In genomic region chr3:50163572-50163971, GRCh38 we compare ENCODE assay signal across 14 cellular contexts. TPM values are rescaled to one million over a fixed set of nuclear protein-coding genes. Genes with fewer than 3 reads are reported as not detected.
DNase-seq lines count a peak whose midpoint lies in the region; ATAC-seq, FAIRE-seq and TF ChIP-seq lines count a peak whose summit lies in the region.
"Had no signal": no experiment of that assay in that cellular context is flagged by ENCODE, and none has a peak within 500 bp of the region (broad histone marks: within the 10 kb centered on the region; RNA-seq: fewer than 3 reads in every experiment).

No MANE protein-coding gene starts in this region.

- no peaks in the 10 kb centered on the region for H3K9me2 ChIP-seq in PC-3 (replicated peaks; ENCODE audit: low read length)

- no TSS peak for BruUV-seq in PC-3 (replicated peaks; lab: Mats Ljungman, UMichigan)

- H3K27ac Mint-ChIP-seq in endodermal cell, result peak overlapping the region; percentile 35
- H3K27ac Mint-ChIP-seq in nephron, result peak overlapping the region; percentile 94 to 97 (median 95)
- H3K27ac Mint-ChIP-seq: activated CD4-positive, alpha-beta memory T cell treated with anti-CD3 and anti-CD28 coated beads, Interleukin-2, amount 10 ng/mL, durations not matched to agents 7 days and 5 days; activated T-helper 2 cell treated with anti-CD3 and anti-CD28 coated beads, Interferon-gamma antibody, Interleukin-2, Interleukin-4, amounts not matched to agents 10 μg/mL and 5 μg/mL and 100 μg/mL, durations not matched to agents 14 hours and 24 hours and 36 hours; effector memory CD8-positive, alpha-beta T cell; T-helper 2 cell treated with Interferon-gamma antibody and Interleukin-4, amounts not matched to agents 5 μg/mL and 100 μg/mL, for 36 hours had no signal

- H3K9me3 Mint-ChIP-seq in endodermal cell (no peaks in the 10 kb centered on the region), nephron (no peaks in the 10 kb centered on the region)
- H3K9me3 Mint-ChIP-seq: activated CD4-positive, alpha-beta memory T cell treated with anti-CD3 and anti-CD28 coated beads, Interleukin-2, amount 10 ng/mL, durations not matched to agents 7 days and 5 days; activated T-helper 2 cell treated with anti-CD3 and anti-CD28 coated beads, Interferon-gamma antibody, Interleukin-2, Interleukin-4, amounts not matched to agents 10 μg/mL and 5 μg/mL and 100 μg/mL, durations not matched to agents 14 hours and 24 hours and 36 hours; effector memory CD8-positive, alpha-beta T cell; T-helper 2 cell treated with Interferon-gamma antibody and Interleukin-4, amounts not matched to agents 5 μg/mL and 100 μg/mL, for 36 hours had no signal

- no peaks in the 10 kb centered on the region for H3K9me3 ChIP-seq in PC-3 (ENCODE audit: low read length)
- no peaks in the 10 kb centered on the region for H3K9me3 ChIP-seq in endodermal cell (ENCODE audit: control insufficient read depth, low read length)
- H3K9me3 ChIP-seq in tibial artery, result no peaks in the 10 kb centered on the region
- H3K9me3 ChIP-seq: Caco-2, neutrophil had no signal

- H3K27ac ChIP-seq in PC-3 (ENCODE audit: low read length) (peak overlapping the region; percentile 99), endodermal cell (ENCODE audit: low read depth, low read length) (no peak overlapping the region), tibial artery (peak overlapping the region; percentile 70 to 87)
- H3K27ac ChIP-seq: neutrophil had no signal

- intact Hi-C loops in PC-3 (cut with micrococcal nuclease) (no loop called here), tibial artery (cut with DNase I; ENCODE audit: low total_unique reads) (no loop called here)

- H3K4me2 ChIP-seq in PC-3 (ENCODE audit: low read length), result peak overlapping the region; percentile 64

- H3K36me3 ChIP-seq in PC-3 (ENCODE audit: low read depth, low read length) (no peaks in the 10 kb centered on the region), endodermal cell (ENCODE audit: control insufficient read depth, insufficient read depth, low read length) (no peaks in the 10 kb centered on the region), tibial artery (peaks cover 0 to 10% (median 0%) of the 10 kb centered on the region in 3 donors)
- H3K36me3 ChIP-seq: neutrophil had no signal

- POLR2A ChIA-PET in PC-3 (lab: Charles Lee; ENCODE audit: unreplicated experiment), result interaction anchor here (0.6 kb wide), 3 partner anchors 17 to 190 kb away, joined by 3 to 9 read pairs (median 3); partner anchors contain the start of gene GNAI2

- 95 to 100% methylated on average over 1 of the region's 1 CpG for WGBS in endodermal cell (ENCODE audit: insufficient coverage in 1 of 2, insufficient read length in 1 of 2), 2 experiments

- FAIRE-seq in RCC 7860 (lab: Jason Lieb, UNC), result no peak

- no peak for TF ChIP-seq CTCF in PC-3 (conservative IDR thresholded peaks at IDR 0.05; ENCODE audit: low read depth, low read length)
- TF ChIP-seq CTCF in endodermal cell (conservative IDR thresholded peaks at IDR 0.05), result no peak
- TF ChIP-seq CTCF in nephron (IDR thresholded peaks at IDR 0.05; ENCODE audit: unreplicated experiment in 3 of 3), result no peak
- no peak for TF ChIP-seq CTCF in tibial artery (IDR thresholded peaks at IDR 0.05)

- no peaks in the 10 kb centered on the region for H3F3A ChIP-seq in PC-3 (ENCODE audit: low read length, unreplicated experiment)

- peaks cover 31% of the 10 kb centered on the region for H3K79me2 ChIP-seq in PC-3 (ENCODE audit: low read length)

- H3K4me1 Mint-ChIP-seq in endodermal cell (peaks cover 70% of the 10 kb centered on the region), nephron (peaks cover 79% of the 10 kb centered on the region)
- H3K4me1 Mint-ChIP-seq: activated CD4-positive, alpha-beta memory T cell treated with anti-CD3 and anti-CD28 coated beads, Interleukin-2, amount 10 ng/mL, durations not matched to agents 7 days and 5 days had no signal

- H3K36me3 Mint-ChIP-seq in endodermal cell (ENCODE audit: low read depth), result peaks cover 6% of the 10 kb centered on the region
- peaks cover 16% of the 10 kb centered on the region for H3K36me3 Mint-ChIP-seq in nephron (ENCODE audit: low read depth)

- peak overlapping the region; percentile 66 for H3K9ac ChIP-seq in PC-3 (ENCODE audit: low read length)
- no peak overlapping the region for H3K9ac ChIP-seq in endodermal cell (ENCODE audit: extremely low read depth, low read length, poor library complexity, severe bottlenecking)

- H3K4me3 ChIP-seq in PC-3 (ENCODE audit: low read length) (no peak overlapping the region; the same call in 1 of the 2 replicates), endodermal cell (ENCODE audit: low read length) (no peak overlapping the region), tibial artery (no peak overlapping the region)

- H3K27me3 ChIP-seq in PC-3 (ENCODE audit: low read length) (no peaks in the 10 kb centered on the region), endodermal cell (ENCODE audit: control insufficient read depth, insufficient read depth, low read length, poor library complexity, severe bottlenecking) (no peaks in the 10 kb centered on the region), tibial artery (no peaks in the 10 kb centered on the region)

- H4K20me1 ChIP-seq in PC-3 (ENCODE audit: low read length), result no peaks in the 10 kb centered on the region

- H3K27me3 Mint-ChIP-seq in endodermal cell (ENCODE audit: insufficient read depth), result no peaks in the 10 kb centered on the region
- H3K27me3 Mint-ChIP-seq in nephron (ENCODE audit: low read depth), result peaks cover 4% of the 10 kb centered on the region

- DNase-seq in PC-3, result peak; percentile 49
- no peak for DNase-seq in endodermal cell
- peak in 1 of 2 donors; percentile 77 for DNase-seq in tibial artery
- DNase-seq in RCC 7860 (ENCODE audit: low spot score), result no peak
- DNase-seq: activated CD4-positive, alpha-beta memory T cell treated with anti-CD3 and anti-CD28 coated beads, Interleukin-2, amount 10 ng/mL, durations not matched to agents 7 days and 5 days; Caco-2; effector memory CD8-positive, alpha-beta T cell had no signal

- H3K4me3 Mint-ChIP-seq in endodermal cell, result no peak overlapping the region
- H3K4me3 Mint-ChIP-seq in nephron, result no peak overlapping the region
- H3K4me3 Mint-ChIP-seq: activated CD4-positive, alpha-beta memory T cell treated with anti-CD3 and anti-CD28 coated beads, Interleukin-2, amount 10 ng/mL, durations not matched to agents 7 days and 5 days; effector memory CD8-positive, alpha-beta T cell; T-helper 2 cell treated with Interferon-gamma antibody and Interleukin-4, amounts not matched to agents 5 μg/mL and 100 μg/mL, for 36 hours had no signal

- CTCF ChIA-PET in PC-3 (lab: Charles Lee), result interaction anchor here (1.2 kb wide), 1 partner anchor 28 kb away, joined by 3 read pairs; the partner anchor contains the start of gene GNAT1

- ATAC-seq in PC-3 (peak; percentile 5), GM19324 (IDR thresholded peaks at IDR 0.05; ENCODE audit: low FRiP score, unreplicated experiment) (no peak), HG02610 (IDR thresholded peaks at IDR 0.05; ENCODE audit: unreplicated experiment) (no peak)
- ATAC-seq: effector memory CD8-positive, alpha-beta T cell had no signal

- H3K4me1 ChIP-seq in PC-3 (ENCODE audit: insufficient read depth, low read length), result peaks cover 84% of the 10 kb centered on the region
- H3K4me1 ChIP-seq in endodermal cell (ENCODE audit: control insufficient read depth, insufficient read depth, low read length), result peaks cover 43% of the 10 kb centered on the region
- H3K4me1 ChIP-seq in tibial artery, result peaks cover 0 to 100% (median 100%) of the 10 kb centered on the region in 4 donors

- no peak overlapping the region for H2AFZ ChIP-seq in PC-3 (ENCODE audit: low read length)

RNA-seq across cellular contexts. Expression of gene SEMA3F, which starts 8.4 kb away (rescaled TPM):
- total RNA-seq in PC-3 (2014; rRNA removed) (47.3 and 50.5 TPM in 2 replicates), endodermal cell (10 to 100 TPM; 44.8 to 63.2 TPM)
- 32.1 TPM for polyA plus RNA-seq in endodermal cell (2013, experiment 1 of 2)
- 33.4 TPM for polyA plus RNA-seq in endodermal cell (2013, experiment 2 of 2)

RNA-seq across cellular contexts. Expression of gene GNAT1, which starts 27.8 kb away (rescaled TPM):
- total RNA-seq in PC-3 (2014; rRNA removed), result 0.22 TPM in 1 of 2 replicates, not detected in the other
- 1 to 10 TPM in 1 of 2 donors, under 1 TPM in 1; 0.42 to 1.2 TPM for total RNA-seq in endodermal cell
- polyA plus RNA-seq in endodermal cell (2013, experiment 1 of 2), result 0.11 TPM
- 0.12 TPM for polyA plus RNA-seq in endodermal cell (2013, experiment 2 of 2)
- total RNA-seq: activated CD4-positive, alpha-beta memory T cell treated with anti-CD3 and anti-CD28 coated beads, Interleukin-2, amount 10 ng/mL, durations not matched to agents 7 days and 5 days; activated T-helper 2 cell treated with anti-CD3 and anti-CD28 coated beads, Interferon-gamma antibody, Interleukin-2, Interleukin-4, amounts not matched to agents 10 μg/mL and 5 μg/mL and 100 μg/mL, durations not matched to agents 14 hours and 24 hours and 36 hours had no signal

RNA-seq across cellular contexts. Expression of gene SLC38A3, which starts 41.5 kb away (rescaled TPM):
- 0.17 and 3.3 TPM in 2 replicates for total RNA-seq in PC-3 (2014; rRNA removed)
- total RNA-seq in endodermal cell, result 1 to 10 TPM; 1.5 to 1.9 TPM
- 4.4 TPM for polyA plus RNA-seq in endodermal cell (2013, experiment 1 of 2)
- polyA plus RNA-seq in endodermal cell (2013, experiment 2 of 2), result 4.3 TPM
- total RNA-seq: activated CD4-positive, alpha-beta memory T cell treated with anti-CD3 and anti-CD28 coated beads, Interleukin-2, amount 10 ng/mL, durations not matched to agents 7 days and 5 days; activated T-helper 2 cell treated with anti-CD3 and anti-CD28 coated beads, Interferon-gamma antibody, Interleukin-2, Interleukin-4, amounts not matched to agents 10 μg/mL and 5 μg/mL and 100 μg/mL, durations not matched to agents 14 hours and 24 hours and 36 hours; HT-29 had no signal
